Comparison of ENCODE assay signal across 1 cellular context in the genomic region with DNA sequence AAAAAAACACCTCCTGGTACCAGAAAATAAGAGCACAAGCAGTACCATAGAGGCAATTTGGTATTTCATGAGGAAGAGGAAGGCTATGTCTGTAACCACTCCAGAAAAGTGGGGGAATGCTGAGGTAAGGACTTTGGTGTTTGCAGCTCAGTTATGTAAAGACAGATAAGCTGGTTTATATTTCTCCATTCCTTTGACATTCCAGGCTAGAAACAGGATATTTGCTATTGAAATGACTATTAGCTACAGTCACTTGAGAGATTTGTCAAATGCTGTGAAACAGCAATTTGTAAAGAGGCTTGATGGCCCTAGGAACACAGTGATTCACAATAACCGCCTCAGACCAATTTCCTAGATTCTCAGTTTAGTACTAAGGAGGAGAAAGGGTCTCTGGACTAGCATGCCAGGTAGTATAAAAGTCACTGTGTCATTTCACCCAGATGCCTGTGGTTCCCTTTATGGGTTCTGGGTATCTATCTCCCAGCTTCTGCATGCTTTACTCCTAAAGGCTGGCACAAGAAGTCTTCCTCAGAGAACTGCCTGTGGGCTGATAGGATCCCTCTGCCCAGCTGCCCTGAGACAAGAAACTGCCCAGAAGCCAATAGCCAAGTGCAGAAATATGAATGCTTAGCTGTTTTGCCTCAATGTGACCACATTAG.
TF ChIP-seq lines count a peak whose summit lies in the region.

No MANE protein-coding gene starts in this region.

TF ChIP-seq in H1, 55 proteins besides CTCF, POLR2A, EP300 and RAD21:
- TF ChIP-seq CEBPB (IDR thresholded peaks at IDR 0.05; ENCODE audit: low read depth, low read length) (no peak), CREB1 (IDR thresholded peaks at IDR 0.05) (no peak), CHD1 (IDR thresholded peaks at IDR 0.05; ENCODE audit: low read depth, low read length) (no peak), ASH2L (IDR thresholded peaks at IDR 0.05; ENCODE audit: low read length) (no peak)
TF ChIP-seq in H1: peak in this region for 0.
